ENCODE assay signal across 16 cellular contexts in genomic region chr1:17861685-17862084, GRCh38.
DNase-seq lines count a peak whose midpoint lies in the region; ATAC-seq lines count a peak whose summit lies in the region.
"Had no signal": no experiment of that assay in that cellular context is flagged by ENCODE, and none has a peak within 500 bp of the region (broad histone marks: within the 10 kb centered on the region; RNA-seq: fewer than 3 reads in every experiment).

No MANE protein-coding gene starts in this region.

- H3K4me3 ChIP-seq in iPS-18a (ENCODE audit: low read length), result peak overlapping the region; percentile 8
- H3K4me3 ChIP-seq: body of pancreas, SK-N-MC had no signal

- DNase-seq in Daoy (ENCODE audit: low read depth) (peak; percentile 72), NCI-H1105 (lab: John Stamatoyannopoulos, UW) (peak; percentile 67), NCI-H748 treated with DMSO at 0.1 percent for 48 hours (lab: John Stamatoyannopoulos, UW) (peak; percentile 48), cerebellar cortex (ENCODE audit: low spot score) (no peak)
- no peak for DNase-seq in activated CD4-positive, alpha-beta T cell treated with anti-CD3 and anti-CD28 coated beads for 1 hour
- DNase-seq: activated effector memory CD4-positive, alpha-beta T cell treated with Interleukin-2 at 50 U/mL for 16 hours; body of pancreas; hypothalamus; nephron progenitor cell; stimulated activated CD4-positive, alpha-beta T cell treated with anti-CD3 and anti-CD28 coated beads, Interleukin-4, amount 100 ng/mL, for 24 hours; WERI-Rb-1 had no signal

- H3K4me1 ChIP-seq in iPS-18a (ENCODE audit: control insufficient read depth, low read depth, low read length), result peaks cover 8% of the 10 kb centered on the region
- H3K4me1 ChIP-seq: body of pancreas had no signal

- ATAC-seq in GM18909 (IDR thresholded peaks at IDR 0.05; ENCODE audit: poor library complexity, unreplicated experiment) (no peak), GM21825 (IDR thresholded peaks at IDR 0.05; ENCODE audit: unreplicated experiment) (no peak)
- ATAC-seq: body of pancreas, sciatic nerve had no signal

- no peaks in the 10 kb centered on the region for H3K36me3 ChIP-seq in iPS-18a (ENCODE audit: control insufficient read depth, low read depth, low read length)
- H3K36me3 ChIP-seq: WERI-Rb-1 had no signal

- no peak overlapping the region for H3K9ac ChIP-seq in iPS-18a (ENCODE audit: low read length)

- no peaks in the 10 kb centered on the region for H3K27me3 ChIP-seq in iPS-18a (ENCODE audit: control insufficient read depth, insufficient read depth, low read length)
- H3K27me3 ChIP-seq: body of pancreas had no signal

- H3K27ac ChIP-seq in iPS-18a (ENCODE audit: low read length), result no peak overlapping the region
- H3K27ac ChIP-seq: body of pancreas, SK-N-MC, WERI-Rb-1 had no signal

- no peaks in the 10 kb centered on the region for H3K9me3 ChIP-seq in iPS-18a (ENCODE audit: control insufficient read depth, low read depth, low read length)
- H3K9me3 ChIP-seq: body of pancreas had no signal

Comparison
In these comparisons a context has a peak if more than half of its experiments do, and no peak if none do; other contexts are left out.
1. DNase-seq: peak in Daoy (single experiment), NCI-H1105 (single experiment) and NCI-H748 treated with DMSO at 0.1 percent for 48 hours (single experiment); none in activated CD4-positive, alpha-beta T cell treated with anti-CD3 and anti-CD28 coated beads for 1 hour (single experiment) and cerebellar cortex (single experiment).